26 cellular contexts compared by ENCODE assay signal in the genomic region with DNA sequence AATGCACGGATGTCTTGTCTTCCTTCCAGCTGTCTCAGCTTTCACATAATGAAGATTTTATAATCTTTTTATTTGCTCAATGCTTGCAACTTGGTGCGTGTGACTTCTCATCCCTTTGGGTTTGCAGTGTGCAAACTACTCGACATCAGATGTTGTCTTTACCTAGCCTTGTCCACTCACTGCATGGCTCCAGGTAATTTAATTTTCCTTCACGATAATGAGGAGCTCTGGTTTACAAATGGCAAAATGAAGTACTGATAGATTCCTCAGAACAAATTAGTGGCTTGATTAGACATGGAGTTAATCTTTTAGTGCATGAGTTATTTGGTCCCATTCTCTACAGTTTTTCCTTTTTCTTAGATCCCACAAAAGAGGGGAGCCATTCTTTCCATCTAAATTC.
"Had no signal": no experiment of that assay in that cellular context is flagged by ENCODE, and none has a peak within 500 bp of the region (broad histone marks: within the 10 kb centered on the region; RNA-seq: fewer than 3 reads in every experiment).

No MANE protein-coding gene starts in this region.

- DNase-seq: colonic mucosa; effector CD8-positive, alpha-beta T cell; endodermal cell; foreskin fibroblast; gastrocnemius medialis; left ventricle myocardium superior; lower lobe of right lung; mucosa of descending colon; naive B cell; nephron progenitor cell; nucleus accumbens; stimulated activated CD4-positive, alpha-beta T cell treated with anti-CD3 and anti-CD28 coated beads, Interleukin-2, amount 100 ng/mL, for 24 hours; stimulated activated CD4-positive, alpha-beta T cell treated with anti-CD3 and anti-CD28 coated beads, Interleukin-4, amount 100 ng/mL, for 24 hours; stimulated activated naive CD4-positive, alpha-beta T cell treated with Interleukin-2 at 50 U/mL for 16 hours; substantia nigra; testis; tibial artery; upper lobe of right lung; uterus had no signal

- H3K36me3 Mint-ChIP-seq: naive B cell; stimulated activated effector memory CD8-positive, alpha-beta T cell treated with anti-CD3 and anti-CD28 coated beads, Interleukin-12 subunit alpha, Interleukin-12 subunit beta, amount 100 ng/mL, for 72 hours had no signal

- H3K4me3 Mint-ChIP-seq: dendritic cell treated with granulocyte-macrophage colony-stimulating factor and Interleukin-4, amounts not matched to agents 40 ng/mL and 50 ng/mL, for 4 days; endodermal cell; naive B cell; stimulated activated effector memory CD8-positive, alpha-beta T cell treated with anti-CD3 and anti-CD28 coated beads, Interleukin-12 subunit alpha, Interleukin-12 subunit beta, amount 100 ng/mL, for 72 hours had no signal

- H3K27ac ChIP-seq: colonic mucosa, epithelial cell of prostate, gastrocnemius medialis, lower lobe of right lung, prostate gland, right atrium auricular region, testis, tibial artery, upper lobe of right lung, uterus had no signal

- ATAC-seq: esophagus mucosa; gastrocnemius medialis; left ventricle myocardium superior; lower lobe of right lung; mucosa of descending colon; sciatic nerve; stimulated activated effector memory CD8-positive, alpha-beta T cell treated with anti-CD3 and anti-CD28 coated beads, Interleukin-12 subunit alpha, Interleukin-12 subunit beta, amount 100 ng/mL, for 72 hours; upper lobe of right lung had no signal

- H3K9me3 Mint-ChIP-seq: dendritic cell treated with granulocyte-macrophage colony-stimulating factor and Interleukin-4, amounts not matched to agents 40 ng/mL and 50 ng/mL, for 4 days; endodermal cell; nephron progenitor cell had no signal

- H3K4me1 Mint-ChIP-seq: stimulated activated effector memory CD8-positive, alpha-beta T cell treated with anti-CD3 and anti-CD28 coated beads, Interleukin-12 subunit alpha, Interleukin-12 subunit beta, amount 100 ng/mL, for 72 hours had no signal

- H3K27me3 ChIP-seq: colonic mucosa, gastrocnemius medialis, right atrium auricular region, testis, tibial artery, upper lobe of right lung, uterus had no signal

- H3K27ac Mint-ChIP-seq: dendritic cell treated with granulocyte-macrophage colony-stimulating factor and Interleukin-4, amounts not matched to agents 40 ng/mL and 50 ng/mL, for 4 days; endodermal cell; nephron progenitor cell; stimulated activated effector memory CD8-positive, alpha-beta T cell treated with anti-CD3 and anti-CD28 coated beads, Interleukin-12 subunit alpha, Interleukin-12 subunit beta, amount 100 ng/mL, for 72 hours had no signal

- H3K36me3 ChIP-seq: colonic mucosa, gastrocnemius medialis, lower lobe of right lung, prostate gland, right atrium auricular region, tibial artery, upper lobe of right lung, uterus had no signal

- H3K9me3 ChIP-seq: colonic mucosa, gastrocnemius medialis, lower lobe of right lung, mucosa of descending colon, prostate gland, right atrium auricular region, testis, tibial artery, upper lobe of right lung, uterus had no signal

- H3K4me1 ChIP-seq: colonic mucosa, gastrocnemius medialis, lower lobe of right lung, prostate gland, right atrium auricular region, testis, upper lobe of right lung, uterus had no signal

- H3K4me3 ChIP-seq: colonic mucosa, gastrocnemius medialis, lower lobe of right lung, mucosa of descending colon, prostate gland, right atrium auricular region, testis, tibial artery, upper lobe of right lung, uterus had no signal
